Comparison of ENCODE assay signal across 20 cellular contexts in the genomic region with DNA sequence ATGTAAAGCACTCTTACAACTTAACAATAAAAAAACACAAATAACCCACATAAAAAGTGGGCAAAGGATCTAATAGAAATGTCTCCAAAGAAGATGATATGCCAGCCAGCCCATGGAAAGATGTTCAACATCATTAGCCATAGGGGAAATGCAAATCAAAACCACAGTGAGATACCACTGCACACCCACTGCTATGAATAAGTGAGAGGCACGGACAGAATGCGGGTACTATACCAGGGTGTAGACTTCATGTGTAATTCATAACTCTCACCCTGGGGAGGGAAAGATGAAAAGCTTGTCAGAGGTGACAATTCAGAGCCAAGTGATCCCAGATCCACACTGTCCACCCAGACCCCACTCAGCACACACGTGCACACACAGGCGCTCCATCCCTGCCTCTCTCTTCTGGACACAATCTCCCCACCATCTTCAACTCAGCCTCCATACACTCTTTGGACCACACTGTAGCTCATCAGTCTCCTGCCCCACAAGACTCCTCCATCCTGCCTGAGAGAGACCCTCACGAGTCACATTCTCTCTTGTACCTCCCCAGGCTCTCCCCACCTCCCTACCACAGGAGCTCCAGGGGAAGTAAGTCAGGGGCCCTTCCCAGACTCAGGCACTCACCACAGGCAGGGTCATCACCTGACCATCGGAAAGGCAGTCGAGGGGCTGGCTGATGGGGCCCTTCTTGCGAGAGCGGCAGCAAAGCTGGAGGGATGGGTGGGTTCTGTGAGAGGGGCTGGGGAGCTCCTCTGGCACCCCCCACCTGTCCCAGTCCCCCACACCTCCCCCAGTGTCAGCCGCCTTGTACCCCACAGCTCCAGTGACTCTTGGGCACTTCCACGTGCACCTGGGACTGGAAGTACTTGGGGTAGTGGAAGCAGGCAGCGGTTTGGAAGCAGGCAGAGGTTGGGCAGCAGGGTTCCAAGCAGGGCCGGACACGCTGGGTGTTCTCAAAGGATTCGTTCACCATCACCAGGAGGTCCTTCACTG. TPM values are rescaled to one million over a fixed set of nuclear protein-coding genes. Genes with fewer than 3 reads are reported as not detected.
DNase-seq lines count a peak whose midpoint lies in the region; ATAC-seq and TF ChIP-seq lines count a peak whose summit lies in the region.
"Had no signal": no experiment of that assay in that cellular context is flagged by ENCODE, and none has a peak within 500 bp of the region (broad histone marks: within the 10 kb centered on the region; RNA-seq: fewer than 3 reads in every experiment).

No MANE protein-coding gene starts in this region.

- POLR2A ChIA-PET in activated CD8-positive, alpha-beta T cell treated with anti-CD3 and anti-CD28 coated beads for 36 hours (lab: Charles Lee): no interaction called here
- POLR2A ChIA-PET in activated CD8-positive, alpha-beta T cell treated with anti-CD3 and anti-CD28 coated beads, Interleukin-2, amount 10 ng/mL, durations not matched to agents 7 days and 5 days (lab: Charles Lee): interaction anchor here (0.6 kb wide), 1 partner anchor 318 kb away, joined by 3 read pairs; no protein-coding TSS in a partner anchor

- no peak for TF ChIP-seq CTCF in activated CD8-positive, alpha-beta T cell treated with anti-CD3 and anti-CD28 coated beads for 36 hours (IDR thresholded peaks at IDR 0.05)
- no peak for TF ChIP-seq CTCF in CD14-positive monocyte (IDR thresholded peaks at IDR 0.05)

- peak; percentile 65 for ATAC-seq in activated CD8-positive, alpha-beta T cell treated with anti-CD3 and anti-CD28 coated beads for 36 hours
- no peak for ATAC-seq in activated CD8-positive, alpha-beta T cell treated with anti-CD3 and anti-CD28 coated beads, Interleukin-2, amount 10 ng/mL, durations not matched to agents 7 days and 5 days
- ATAC-seq in sciatic nerve: peak; percentile 10
- ATAC-seq: A549 had no signal

- H3K4me3 Mint-ChIP-seq in activated CD8-positive, alpha-beta T cell treated with anti-CD3 and anti-CD28 coated beads for 36 hours: no peak overlapping the region
- no peak overlapping the region for H3K4me3 Mint-ChIP-seq in activated CD8-positive, alpha-beta T cell treated with anti-CD3 and anti-CD28 coated beads, Interleukin-2, amount 10 ng/mL, durations not matched to agents 7 days and 5 days
- H3K4me3 Mint-ChIP-seq in CD14-positive monocyte (peak overlapping the region in 1 of 2 donors; percentile 22), immature natural killer cell (no peak overlapping the region)
- H3K4me3 Mint-ChIP-seq: H9 had no signal

- CTCF ChIA-PET in activated CD8-positive, alpha-beta T cell treated with anti-CD3 and anti-CD28 coated beads for 36 hours (lab: Charles Lee): interaction anchor here (2.6 kb wide), 1 partner anchor 10 kb away, joined by 20 read pairs; no protein-coding TSS in a partner anchor
- CTCF ChIA-PET in activated CD8-positive, alpha-beta T cell treated with anti-CD3 and anti-CD28 coated beads, Interleukin-2, amount 10 ng/mL, durations not matched to agents 7 days and 5 days (lab: Charles Lee): interaction anchor here (0.9 to 2.1 kb wide), 2 partner anchors 10 kb away, joined by 3 to 11 read pairs; no protein-coding TSS in a partner anchor

- peaks cover 5% of the 10 kb centered on the region for H3K4me1 Mint-ChIP-seq in activated CD8-positive, alpha-beta T cell treated with anti-CD3 and anti-CD28 coated beads for 36 hours (ENCODE audit: low read depth)
- no peaks in the 10 kb centered on the region for H3K4me1 Mint-ChIP-seq in activated CD8-positive, alpha-beta T cell treated with anti-CD3 and anti-CD28 coated beads, Interleukin-2, amount 10 ng/mL, durations not matched to agents 7 days and 5 days (ENCODE audit: low read depth)
- H3K4me1 Mint-ChIP-seq in CD14-positive monocyte (no peaks in the 10 kb centered on the region), immature natural killer cell (no peaks in the 10 kb centered on the region)

- H3K27ac Mint-ChIP-seq in activated CD8-positive, alpha-beta T cell treated with anti-CD3 and anti-CD28 coated beads for 36 hours: no peak overlapping the region
- H3K27ac Mint-ChIP-seq in activated CD8-positive, alpha-beta T cell treated with anti-CD3 and anti-CD28 coated beads, Interleukin-2, amount 10 ng/mL, durations not matched to agents 7 days and 5 days: no peak overlapping the region
- H3K27ac Mint-ChIP-seq in CD14-positive monocyte: peak overlapping the region in 1 of 7 donors; percentile 5
- no peak overlapping the region for H3K27ac Mint-ChIP-seq in immature natural killer cell

- DNase-seq in activated CD8-positive, alpha-beta T cell treated with anti-CD3 and anti-CD28 coated beads for 36 hours: peak; percentile 22
- DNase-seq in activated CD8-positive, alpha-beta T cell treated with anti-CD3 and anti-CD28 coated beads, Interleukin-2, amount 10 ng/mL, durations not matched to agents 7 days and 5 days: no peak
- DNase-seq in CD14-positive monocyte (ENCODE audit: low spot score): peak; percentile 24
- DNase-seq in NCI-H526 (lab: John Stamatoyannopoulos, UW): peak; percentile 72
- no peak for DNase-seq in sciatic nerve (ENCODE audit: low spot score)
- no peak for DNase-seq in T-helper 2 cell
- DNase-seq in immature natural killer cell: no peak
- no peak for DNase-seq in ecto neural progenitor cell (ENCODE audit: low spot score)
- DNase-seq: COR-L47, DMS153, H9, NCI-H1417 treated with DMSO at 0.1 percent for 48 hours, NCI-H1930, NCI-H2171, NCI-H446, NCI-H774, RPMI8226, SJCRH30 had no signal

- H3K9me3 Mint-ChIP-seq in activated CD8-positive, alpha-beta T cell treated with anti-CD3 and anti-CD28 coated beads for 36 hours: no peaks in the 10 kb centered on the region
- H3K9me3 Mint-ChIP-seq in activated CD8-positive, alpha-beta T cell treated with anti-CD3 and anti-CD28 coated beads, Interleukin-2, amount 10 ng/mL, durations not matched to agents 7 days and 5 days (ENCODE audit: insufficient read depth): no peaks in the 10 kb centered on the region
- H3K9me3 Mint-ChIP-seq in CD14-positive monocyte (no peaks in the 10 kb centered on the region), immature natural killer cell (no peaks in the 10 kb centered on the region)
- H3K9me3 Mint-ChIP-seq: H9 had no signal

- no peaks in the 10 kb centered on the region for H3K36me3 Mint-ChIP-seq in activated CD8-positive, alpha-beta T cell treated with anti-CD3 and anti-CD28 coated beads for 36 hours (ENCODE audit: low read depth)
- H3K36me3 Mint-ChIP-seq in activated CD8-positive, alpha-beta T cell treated with anti-CD3 and anti-CD28 coated beads, Interleukin-2, amount 10 ng/mL, durations not matched to agents 7 days and 5 days (ENCODE audit: low read depth): no peaks in the 10 kb centered on the region
- no peaks in the 10 kb centered on the region for H3K36me3 Mint-ChIP-seq in CD14-positive monocyte
- no peaks in the 10 kb centered on the region for H3K36me3 Mint-ChIP-seq in immature natural killer cell

- no peaks in the 10 kb centered on the region for H3K27me3 Mint-ChIP-seq in activated CD8-positive, alpha-beta T cell treated with anti-CD3 and anti-CD28 coated beads for 36 hours
- H3K27me3 Mint-ChIP-seq in activated CD8-positive, alpha-beta T cell treated with anti-CD3 and anti-CD28 coated beads, Interleukin-2, amount 10 ng/mL, durations not matched to agents 7 days and 5 days (ENCODE audit: low read depth): no peaks in the 10 kb centered on the region
- H3K27me3 Mint-ChIP-seq in CD14-positive monocyte (ENCODE audit: low read depth in 3 of 3) (peaks cover 0 to 8% (median 1%) of the 10 kb centered on the region in 3 donors), immature natural killer cell (ENCODE audit: low read depth in 3 of 3) (peaks cover 0 to 3% (median 1%) of the 10 kb centered on the region in 3 donors)

- intact Hi-C loops in activated CD8-positive, alpha-beta T cell treated with anti-CD3 and anti-CD28 coated beads for 36 hours (cut with micrococcal nuclease): loop anchor here (10.0 kb wide), 1 partner anchor 135 kb away; no protein-coding TSS in a partner anchor
- intact Hi-C loops in CD14-positive monocyte (cut with micrococcal nuclease): no loop called here
- intact Hi-C loops in sciatic nerve (cut with DNase I): no loop called here

RNA-seq across cellular contexts. Expression of a gene that starts 21.3 kb away (rescaled TPM):
- total RNA-seq in activated CD8-positive, alpha-beta T cell treated with anti-CD3 and anti-CD28 coated beads for 36 hours: not detected
- total RNA-seq in activated CD8-positive, alpha-beta T cell treated with anti-CD3 and anti-CD28 coated beads, Interleukin-2, amount 10 ng/mL, durations not matched to agents 7 days and 5 days: not detected
- polyA plus RNA-seq in CD14-positive monocyte: not detected
- not detected for total RNA-seq in sciatic nerve
- polyA plus RNA-seq in immature natural killer cell: not detected
- total RNA-seq: H9, HT1080, SJCRH30 had no signal

RNA-seq across cellular contexts. Expression of a gene that starts 27.2 kb away (rescaled TPM):
- 10 to 100 TPM; 22.3 to 22.6 TPM for total RNA-seq in activated CD8-positive, alpha-beta T cell treated with anti-CD3 and anti-CD28 coated beads for 36 hours
- total RNA-seq in activated CD8-positive, alpha-beta T cell treated with anti-CD3 and anti-CD28 coated beads, Interleukin-2, amount 10 ng/mL, durations not matched to agents 7 days and 5 days: 1 to 10 TPM; 6.9 to 8.0 TPM
- 10 to 100 TPM; 14.2 to 16.0 TPM for polyA plus RNA-seq in CD14-positive monocyte
- total RNA-seq in sciatic nerve: 27.3 TPM
- 1 to 10 TPM; 5.3 to 7.3 (median 7.0) TPM for polyA plus RNA-seq in immature natural killer cell

Comparison
In these comparisons a context has a peak if more than half of its experiments do, and no peak if none do; other contexts are left out.
1. DNase-seq: peak in activated CD8-positive, alpha-beta T cell treated with anti-CD3 and anti-CD28 coated beads for 36 hours (single experiment), CD14-positive monocyte (single experiment) and NCI-H526 (2 of 2); none in activated CD8-positive, alpha-beta T cell treated with anti-CD3 and anti-CD28 coated beads, Interleukin-2, amount 10 ng/mL, durations not matched to agents 7 days and 5 days (single experiment), sciatic nerve (single experiment), T-helper 2 cell (0 of 5), immature natural killer cell (0 of 3) and ecto neural progenitor cell (single experiment).